ENCODE assay signal across 1 cellular context in genomic region chr20:36093804-36094145, GRCh38.
TF ChIP-seq lines count a peak whose summit lies in the region.

No MANE protein-coding gene starts in this region.

TF ChIP-seq in HCT116, 20 proteins besides CTCF, POLR2A, EP300 and RAD21 (continued from another document):
- TF ChIP-seq REST (IDR thresholded peaks at IDR 0.05; ENCODE audit: low read depth) = no peak
- no peak for TF ChIP-seq ZFX (IDR thresholded peaks at IDR 0.05)
- no peak for TF ChIP-seq ELF1 (IDR thresholded peaks at IDR 0.05; ENCODE audit: borderline replicate concordance, low read depth)
- no peak for TF ChIP-seq YY1 (IDR thresholded peaks at IDR 0.05; ENCODE audit: extremely low read depth, insufficient replicate concordance, low read depth, low read length)
- no peak for TF ChIP-seq FOSL1 (IDR thresholded peaks at IDR 0.05; ENCODE audit: low read depth)
- TF ChIP-seq CBX3 (IDR thresholded peaks at IDR 0.05; ENCODE audit: low read depth) = no peak
- TF ChIP-seq MAX (IDR thresholded peaks at IDR 0.05) = no peak
- no peak; the same call in 1 of the 2 replicates for TF ChIP-seq SIN3A (IDR thresholded peaks at IDR 0.05; ENCODE audit: low read depth)
- no peak for TF ChIP-seq TCF7L2 (IDR thresholded peaks at IDR 0.05; ENCODE audit: borderline replicate concordance, extremely low read depth, insufficient read depth, insufficient read length)
